18 cellular contexts compared by ENCODE assay signal in the genomic region with DNA sequence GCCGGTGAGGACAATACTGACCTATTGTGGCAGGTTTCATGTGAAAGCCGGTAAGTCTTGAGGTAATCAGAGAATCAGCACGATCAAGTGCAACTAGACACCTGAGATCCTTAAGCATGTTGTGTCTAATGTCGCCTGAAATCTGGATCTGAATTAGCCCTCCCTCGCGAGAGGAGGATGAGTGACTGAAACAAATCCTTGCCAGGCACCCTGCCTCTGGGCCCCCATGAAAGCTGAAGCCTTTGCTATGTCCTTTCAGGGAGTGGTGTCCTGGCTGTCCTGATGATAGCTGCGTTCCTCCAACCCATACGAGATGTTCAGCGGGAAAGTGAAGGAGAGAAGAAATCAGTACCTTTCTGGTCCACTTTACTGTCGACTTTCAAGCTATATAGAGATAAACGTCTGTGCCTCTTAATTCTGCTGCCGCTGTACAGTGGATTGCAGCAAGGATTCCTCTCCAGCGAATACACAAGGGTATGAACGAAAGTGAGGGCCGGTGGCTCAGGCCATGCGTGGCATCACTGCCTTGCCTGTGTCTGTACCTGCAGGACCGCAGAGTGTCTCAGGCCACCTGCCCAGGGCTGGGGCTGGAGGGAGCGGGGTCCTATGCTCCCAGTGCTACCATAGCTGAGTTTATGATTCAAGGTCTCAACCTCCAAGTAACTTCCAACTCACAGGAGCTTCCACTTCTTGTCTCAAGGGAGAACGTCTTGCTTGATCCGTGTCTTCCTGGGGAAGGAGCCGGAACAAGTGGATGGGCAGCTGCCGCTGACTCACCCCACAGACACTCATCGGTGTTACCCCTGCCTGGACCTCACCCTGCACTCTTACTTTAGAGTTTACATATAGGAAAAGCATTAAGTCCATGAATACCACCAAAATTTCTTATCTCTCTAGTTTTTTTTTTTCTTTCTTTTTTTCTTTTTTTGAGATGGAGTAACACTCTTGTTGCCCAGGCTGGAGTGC. TPM values are rescaled to one million over a fixed set of nuclear protein-coding genes. Genes with fewer than 3 reads are reported as not detected.
DNase-seq lines count a peak whose midpoint lies in the region; ATAC-seq, FAIRE-seq and TF ChIP-seq lines count a peak whose summit lies in the region.
"Had no signal": no experiment of that assay in that cellular context is flagged by ENCODE, and none has a peak within 500 bp of the region (broad histone marks: within the 10 kb centered on the region; RNA-seq: fewer than 3 reads in every experiment).

No MANE protein-coding gene starts in this region.

- H3K27me3 ChIP-seq in H1 (replicated peaks in 1 of 4; ENCODE audit: control insufficient read depth in 3 of 4, extremely low read depth in 1 of 4, insufficient read depth in 3 of 4, low read length in 3 of 4) (peaks cover 0 to 2% (median 0%) of the 10 kb centered on the region in 4 experiments; a peak in 2 of 7 replicates), pancreas (no peaks in the 10 kb centered on the region)
- H3K27me3 ChIP-seq: BLaER1 treated with 17β-estradiol and CSF1 and Interleukin-3, amounts not matched to agents 10 nM and 100 nM had no signal

- POLR2A ChIA-PET in H1 (lab: Charles Lee; ENCODE audit: partially characterized antibody), result interaction anchor here (0.9 kb wide), 1 partner anchor 11 kb away, joined by 3 read pairs; no protein-coding TSS in a partner anchor

- H3K27ac ChIP-seq in H1 (ENCODE audit: low read depth, low read length) (no peak overlapping the region), pancreas (no peak overlapping the region)
- H3K27ac ChIP-seq: BLaER1 treated with 17β-estradiol and CSF1 and Interleukin-3, amounts not matched to agents 10 nM and 100 nM had no signal

- no peak overlapping the region for H2BK120ac ChIP-seq in H1 (replicated peaks; ENCODE audit: low read depth, low read length)

- CTCF ChIA-PET in H1 (lab: Charles Lee; ENCODE audit: partially characterized antibody), result interaction anchor here (0.6 to 2.0 kb wide), 7 partner anchors 10 to 623 kb away, joined by 3 to 8 read pairs (median 4); no protein-coding TSS in a partner anchor

- TF ChIP-seq CTCF in H1 (IDR thresholded peaks at IDR 0.05; ENCODE audit: control extremely low read depth in 1 of 3, insufficient read depth in 1 of 3, low read depth in 1 of 3, low read length in 3 of 3) (no peak), pancreas (IDR thresholded peaks at IDR 0.05) (no peak)

- no peak overlapping the region; the same call in 1 of the 2 replicates for H2BK5ac ChIP-seq in H1 (ENCODE audit: low read depth, low read length)

- no peak for TF ChIP-seq RAD21 in H1 (IDR thresholded peaks at IDR 0.05 in 1 of 2, conservative IDR thresholded peaks at IDR 0.05 in 1 of 2; ENCODE audit: low read depth in 2 of 2, low read length in 2 of 2)

- peak overlapping the region; percentile 43 for H3K18ac ChIP-seq in H1 (ENCODE audit: extremely low read depth, low read length)

- H2BK20ac ChIP-seq in H1 (ENCODE audit: low read length), result peak overlapping the region; percentile 74

- H3K36me3 ChIP-seq in H1 (ENCODE audit: control insufficient read depth in 2 of 4, insufficient read depth in 4 of 4, low read length in 3 of 4) (no peaks in the 10 kb centered on the region), pancreas (no peaks in the 10 kb centered on the region)
- H3K36me3 ChIP-seq: BLaER1 treated with 17β-estradiol and CSF1 and Interleukin-3, amounts not matched to agents 10 nM and 100 nM had no signal

- TF ChIP-seq POLR2A in H1 (IDR thresholded peaks at IDR 0.05; ENCODE audit: control extremely low read depth in 1 of 2, low read depth in 2 of 2, low read length in 2 of 2), result no peak

- peaks cover 0 to 24% (median 9%) of the 10 kb centered on the region in 4 experiments; a peak in 6 of 7 replicates for H3K4me1 ChIP-seq in H1 (replicated peaks in 1 of 4; ENCODE audit: control insufficient read depth in 3 of 4, insufficient read depth in 4 of 4, low read length in 3 of 4)
- no peaks in the 10 kb centered on the region for H3K4me1 ChIP-seq in pancreas
- H3K4me1 ChIP-seq: BLaER1 treated with 17β-estradiol and CSF1 and Interleukin-3, amounts not matched to agents 10 nM and 100 nM had no signal

- H3K79me2 ChIP-seq in H1 (ENCODE audit: control insufficient read depth in 1 of 2, insufficient read depth in 2 of 2, low read length in 2 of 2), result no peaks in the 10 kb centered on the region

- no peak overlapping the region for H3K14ac ChIP-seq in H1 (ENCODE audit: insufficient read length)

- H4K8ac ChIP-seq in H1 (ENCODE audit: extremely low read depth, insufficient read depth, low read length), result no peak overlapping the region

- H4K91ac ChIP-seq in H1 (replicated peaks; ENCODE audit: insufficient read length, low read length), result peak overlapping the region; percentile 14

- H3K56ac ChIP-seq in H1 (replicated peaks; ENCODE audit: insufficient read length, low read depth, low read length), result no peak overlapping the region

- FAIRE-seq in RCC 7860 (lab: Jason Lieb, UNC) (peak; percentile 4), H1 (lab: Jason Lieb, UNC) (no peak), urothelium cell line (lab: Jason Lieb, UNC) (no peak), pancreas (lab: Jason Lieb, UNC) (no peak)
- FAIRE-seq: G401.6, GM12892 had no signal

- intact Hi-C loops in pancreas (cut with DNase I) (no loop called here), sciatic nerve (cut with DNase I) (no loop called here)

- peak overlapping the region; percentile 92 for H2BK12ac ChIP-seq in H1 (ENCODE audit: low read depth, low read length)

- no peak for ATAC-seq in pancreas
- no peak for ATAC-seq in sciatic nerve

- no peak overlapping the region for H4K5ac ChIP-seq in H1 (ENCODE audit: insufficient read length, low read depth, low read length)

- H3K9ac ChIP-seq in H1 (replicated peaks in 1 of 4; ENCODE audit: extremely low read depth in 1 of 4, low read depth in 3 of 4, low read length in 3 of 4), result no peak overlapping the region
- H3K9ac ChIP-seq: BLaER1 treated with 17β-estradiol and CSF1 and Interleukin-3, amounts not matched to agents 10 nM and 100 nM had no signal

- H3K23me2 ChIP-seq in H1 (ENCODE audit: low read depth, low read length), result 0 out of 2 replicates have a peak, but pooled peaks cover 1% of the 10 kb centered on the region

- no peak overlapping the region for H2AFZ ChIP-seq in H1 (ENCODE audit: low read length)

- H4K20me1 ChIP-seq in H1 (replicated peaks in 1 of 2; ENCODE audit: control insufficient read depth in 1 of 2, insufficient read depth in 2 of 2, low read length in 2 of 2), result no peaks in the 10 kb centered on the region
- H4K20me1 ChIP-seq: BLaER1 treated with 17β-estradiol and CSF1 and Interleukin-3, amounts not matched to agents 10 nM and 100 nM had no signal

- 87% methylated on average over 23 of the region's 23 CpGs; no CpG with 5 or more reads in 1 of the 2 experiments for WGBS in H1 (ENCODE audit: extremely low coverage in 1 of 2, insufficient coverage in 1 of 2, insufficient read length in 1 of 2, insufficient replicate concordance in 2 of 2, low coverage in 1 of 2, low lambda C conversion rate in 2 of 2, missing lambda C conversion rate in 1 of 2), 2 experiments
- 72 to 77% methylated on average over 23 of the region's 23 CpGs for WGBS in pancreas, 2 donors

- peak overlapping the region; percentile 97 for H2BK15ac ChIP-seq in H1 (ENCODE audit: low read length)

- H3K23ac ChIP-seq in H1 (ENCODE audit: insufficient read length), result no peak overlapping the region

- no peak overlapping the region; the same call in none of the 2 replicates for H2AK5ac ChIP-seq in H1 (ENCODE audit: low read depth, low read length)

- peaks cover 3% of the 10 kb centered on the region in 2 experiments; a peak in 2 of 4 replicates for H3K9me3 ChIP-seq in H1 (ENCODE audit: insufficient read depth in 2 of 2, low read depth in 1 of 2, low read length in 1 of 2)
- H3K9me3 ChIP-seq in pancreas, result no peaks in the 10 kb centered on the region
- H3K9me3 ChIP-seq: BLaER1 treated with 17β-estradiol and CSF1 and Interleukin-3, amounts not matched to agents 10 nM and 100 nM had no signal

- peak; percentile 12 for DNase-seq in NCI-H748 (lab: John Stamatoyannopoulos, UW; ENCODE audit: unreplicated experiment)
- no peak for DNase-seq in NCI-H748 treated with DMSO at 0.1 percent for 48 hours (lab: John Stamatoyannopoulos, UW)
- peak; percentile 19 for DNase-seq in RCC 7860 (ENCODE audit: low spot score)
- DNase-seq in H1 (ENCODE audit: low read depth in 1 of 2, low spot score in 2 of 2), result no peak
- peak; percentile 63 for DNase-seq in urothelium cell line (ENCODE audit: low spot score)
- DNase-seq in EL, result no peak
- no peak for DNase-seq in pancreas
- DNase-seq in sciatic nerve (ENCODE audit: low spot score), result no peak
- DNase-seq: 8988T; ACHN; CD4-positive, CD25-positive, alpha-beta regulatory T cell; DMS 273 treated with DMSO at 0.1 percent for 48 hours; HCEC 1CT; HFFc6 had no signal

- no peak for TF ChIP-seq EP300 in H1 (IDR thresholded peaks at IDR 0.05; ENCODE audit: borderline replicate concordance in 1 of 2, low read depth in 2 of 2, low read length in 2 of 2)

- no peak overlapping the region for H3K4me3 ChIP-seq in H1 (ENCODE audit: extremely low read depth in 1 of 4, insufficient read depth in 2 of 4, low read depth in 3 of 4, low read length in 4 of 4)
- no peak overlapping the region for H3K4me3 ChIP-seq in pancreas
- H3K4me3 ChIP-seq: BLaER1 treated with 17β-estradiol and CSF1 and Interleukin-3, amounts not matched to agents 10 nM and 100 nM had no signal

- H3K4me2 ChIP-seq in H1 (ENCODE audit: insufficient read depth in 1 of 2, low read depth in 2 of 2, low read length in 2 of 2), result no peak overlapping the region
- H3K4me2 ChIP-seq: BLaER1 treated with 17β-estradiol and CSF1 and Interleukin-3, amounts not matched to agents 10 nM and 100 nM had no signal

- H3K4ac ChIP-seq in H1 (replicated peaks; ENCODE audit: insufficient read length, low read depth, low read length), result no peak overlapping the region

- no peaks in the 10 kb centered on the region for H3K79me1 ChIP-seq in H1 (ENCODE audit: low read depth, low read length)

RNA-seq across cellular contexts. Expression of gene UNC93A, which starts 12.8 kb away (rescaled TPM):
- not detected in 2 replicates for total RNA-seq in H1 (2021; fragmentation: NEBNext Ultra II Directional; extraction: Animal tissue kit (Norgen Biotek cat#: 25700))
- polyA plus RNA-seq in H1 (2011; rRNA removed), result 0.31 and 0.39 TPM in 2 replicates
- 0.67 TPM for polyA plus RNA-seq in H1 (2011; cell fraction: cytosol; rRNA removed)
- 0.47 TPM for polyA plus RNA-seq in H1 (2011; cell fraction: nucleus; rRNA removed)
- polyA plus RNA-seq in H1 (2012, experiment 1 of 2), result 0.16 to 0.58 TPM (median 0.23 TPM) in 4 replicates
- 0.20 TPM for polyA plus RNA-seq in H1 (2012, experiment 2 of 2)
- polyA plus RNA-seq in H1 (2013, experiment 1 of 2), result 0.12 TPM
- polyA plus RNA-seq in H1 (2013, experiment 2 of 2), result 0.07 TPM
- not detected in 2 replicates for polyA minus RNA-seq in H1 (2011; rRNA and poly(A)+ RNA removed)
- not detected for polyA minus RNA-seq in H1 (2011; cell fraction: cytosol; rRNA and poly(A)+ RNA removed)
- not detected for polyA minus RNA-seq in H1 (2011; cell fraction: nucleus; rRNA and poly(A)+ RNA removed)
- not detected for total RNA-seq in pancreas
- polyA plus RNA-seq in pancreas, result not detected
- total RNA-seq in sciatic nerve, result not detected
- total RNA-seq: CD4-positive, CD25-positive, alpha-beta regulatory T cell; H4; HFFc6 had no signal
- polyA plus RNA-seq: CD4-positive, CD25-positive, alpha-beta regulatory T cell had no signal

RNA-seq across cellular contexts. Expression of gene TTLL2, which starts 20.9 kb away (rescaled TPM):
- total RNA-seq in H1 (2021; fragmentation: NEBNext Ultra II Directional; extraction: Animal tissue kit (Norgen Biotek cat#: 25700)), result not detected in 2 replicates
- polyA plus RNA-seq in H1 (2011; rRNA removed), result not detected in 2 replicates
- not detected for polyA plus RNA-seq in H1 (2011; cell fraction: cytosol; rRNA removed)
- polyA plus RNA-seq in H1 (2011; cell fraction: nucleus; rRNA removed), result not detected
- polyA plus RNA-seq in H1 (2012, experiment 1 of 2), result 0.31 to 0.41 TPM (median 0.38 TPM) in 4 replicates
- polyA plus RNA-seq in H1 (2012, experiment 2 of 2), result not detected
- polyA plus RNA-seq in H1 (2013, experiment 1 of 2), result not detected
- not detected for polyA plus RNA-seq in H1 (2013, experiment 2 of 2)
- polyA minus RNA-seq in H1 (2011; rRNA and poly(A)+ RNA removed), result not detected in 2 replicates
- polyA minus RNA-seq in H1 (2011; cell fraction: cytosol; rRNA and poly(A)+ RNA removed), result not detected
- not detected for polyA minus RNA-seq in H1 (2011; cell fraction: nucleus; rRNA and poly(A)+ RNA removed)
- not detected for total RNA-seq in pancreas
- polyA plus RNA-seq in pancreas, result not detected
- total RNA-seq in sciatic nerve, result not detected
- total RNA-seq: CD4-positive, CD25-positive, alpha-beta regulatory T cell; H4; HFFc6 had no signal
- polyA plus RNA-seq: CD4-positive, CD25-positive, alpha-beta regulatory T cell had no signal

Comparison
In these comparisons a context has a peak if more than half of its experiments do, and no peak if none do; other contexts are left out.
1. DNase-seq: peak in NCI-H748 (single experiment), RCC 7860 (single experiment) and urothelium cell line (single experiment); none in NCI-H748 treated with DMSO at 0.1 percent for 48 hours (single experiment), H1 (0 of 2), EL (single experiment), pancreas (0 of 6) and sciatic nerve (single experiment).